ENCODE assay signal across 8 cellular contexts in the genomic region with DNA sequence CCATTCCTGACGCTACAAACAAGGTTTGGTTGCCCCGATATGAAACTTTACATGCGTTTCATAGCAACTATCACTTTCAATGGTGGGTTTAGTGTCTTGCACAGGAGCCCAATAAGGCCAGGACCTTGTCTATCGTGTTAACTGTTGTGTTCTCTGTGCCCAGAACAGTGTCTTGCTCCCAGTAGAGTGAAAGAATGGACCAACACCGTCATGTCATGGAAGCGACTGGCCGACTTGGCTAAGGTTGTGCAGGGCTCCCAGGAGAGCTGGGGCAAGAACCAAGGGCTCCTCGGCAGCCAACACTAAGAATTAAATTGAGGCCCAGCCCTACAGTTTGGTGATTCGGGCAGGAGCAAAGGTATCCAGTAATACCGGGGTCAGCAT. TPM values are rescaled to one million over a fixed set of nuclear protein-coding genes. Genes with fewer than 3 reads are reported as not detected.
DNase-seq lines count a peak whose midpoint lies in the region; ATAC-seq, FAIRE-seq and TF ChIP-seq lines count a peak whose summit lies in the region.

No MANE protein-coding gene starts in this region.

- no peaks in the 10 kb centered on the region for H3K79me2 ChIP-seq in endothelial cell of umbilical vein (ENCODE audit: control insufficient read depth, insufficient read depth, low read length)

- no peaks in the 10 kb centered on the region for H3K9me1 ChIP-seq in endothelial cell of umbilical vein (replicated peaks; ENCODE audit: control insufficient read depth, extremely low read depth, insufficient read depth, low read length)

- H3K27me3 ChIP-seq in Panc1 (ENCODE audit: control insufficient read depth, insufficient read depth, low read length) (no peaks in the 10 kb centered on the region), endothelial cell of umbilical vein (ENCODE audit: control insufficient read depth in 2 of 2, insufficient read depth in 2 of 2, low read length in 2 of 2) (no peaks in the 10 kb centered on the region)

- TF ChIP-seq POLR2A in endothelial cell of umbilical vein (IDR thresholded peaks at IDR 0.05; ENCODE audit: low read depth, low read length), result no peak

- CTCF ChIA-PET in Panc1 (lab: Charles Lee), result no interaction called here
- CTCF ChIA-PET in endothelial cell of umbilical vein (lab: Charles Lee), result interaction anchor here (1.2 to 5.5 kb wide), 5 partner anchors 15 to 146 kb away, joined by 3 to 40 read pairs (median 5); no protein-coding TSS in a partner anchor

- H3K36me3 ChIP-seq in Panc1 (ENCODE audit: control insufficient read depth, insufficient read depth, low read length), result no peaks in the 10 kb centered on the region
- no peaks in the 10 kb centered on the region for H3K36me3 ChIP-seq in endothelial cell of umbilical vein (ENCODE audit: control insufficient read depth in 2 of 2, extremely low read depth in 1 of 2, insufficient read depth in 2 of 2, low read length in 2 of 2)

- H3K36me3 Mint-ChIP-seq in natural killer cell, result no peaks in the 10 kb centered on the region

- H3K4me3 Mint-ChIP-seq in natural killer cell, result peak overlapping the region; percentile 70

- dilution Hi-C loops in endothelial cell of umbilical vein (cut with MboI; ENCODE audit: extremely low pct_ligation_motif_present, low sequenced_read_pairs), result no loop called here

- H3K4me1 Mint-ChIP-seq in natural killer cell, result peaks cover 0 to 5% of the 10 kb centered on the region in 2 donors

- H3K27ac Mint-ChIP-seq in natural killer cell, result no peak overlapping the region

- H3K27me3 Mint-ChIP-seq in natural killer cell (ENCODE audit: low read depth in 2 of 2), result peaks cover 22 to 24% of the 10 kb centered on the region in 2 donors

- in situ Hi-C loops in Panc1 (cut with HindIII; ENCODE audit: low pct_unique_long_range_greater_than_20kb, low sequenced_read_pairs), result no loop called here

- no peak for TF ChIP-seq CTCF in AG09309 (IDR thresholded peaks at IDR 0.05; ENCODE audit: control insufficient read depth, insufficient read depth, low read depth, low read length, missing control alignments)
- no peak for TF ChIP-seq CTCF in Panc1 (IDR thresholded peaks at IDR 0.05)
- TF ChIP-seq CTCF in endothelial cell of umbilical vein (IDR thresholded peaks at IDR 0.05; ENCODE audit: extremely low read depth in 1 of 2, insufficient read depth in 1 of 2, low read depth in 1 of 2, low read length in 2 of 2), result no peak
- no peak for TF ChIP-seq CTCF in natural killer cell (IDR thresholded peaks at IDR 0.05)

- H3K9me3 Mint-ChIP-seq in natural killer cell, result no peaks in the 10 kb centered on the region

- H3K4me3 ChIP-seq in AG09309 (ENCODE audit: control insufficient read depth, low read depth, low read length), result peak overlapping the region; percentile 48
- peak overlapping the region; percentile 48 to 62 for H3K4me3 ChIP-seq in Panc1 (ENCODE audit: low read depth in 2 of 2, low read length in 2 of 2)
- H3K4me3 ChIP-seq in endothelial cell of umbilical vein (replicated peaks in 1 of 3; ENCODE audit: insufficient read depth in 1 of 3, low read depth in 1 of 3, low read length in 3 of 3), result peak overlapping the region in 2 of 3 experiments; percentile 14 to 54

- H4K20me1 ChIP-seq in endothelial cell of umbilical vein (replicated peaks; ENCODE audit: control insufficient read depth, extremely low read depth, insufficient read depth, low read length), result no peaks in the 10 kb centered on the region

- DNase-seq in AG09309 (ENCODE audit: low read depth) (no peak), Panc1 (ENCODE audit: low read depth, low spot score) (no peak), endothelial cell of umbilical vein (ENCODE audit: low read depth, low spot score) (no peak), natural killer cell (no peak), mucosa of gallbladder (ENCODE audit: low spot score) (no peak), 8988T (no peak), NCI-H1930 (lab: John Stamatoyannopoulos, UW) (no peak)

- intact Hi-C loops in Panc1 (cut with micrococcal nuclease; ENCODE audit: unreplicated experiment) (no loop called here), endothelial cell of umbilical vein (cut with micrococcal nuclease) (loop anchor here (1.0 kb wide), 3 partner anchors 16 to 38 kb away; no protein-coding TSS in a partner anchor), natural killer cell (cut with micrococcal nuclease) (no loop called here)

- FAIRE-seq in endothelial cell of umbilical vein (lab: Jason Lieb, UNC), result peak; percentile 4

- H3K9me3 ChIP-seq in Panc1 (ENCODE audit: control insufficient read depth, insufficient read depth, low read depth, low read length) (no peaks in the 10 kb centered on the region), endothelial cell of umbilical vein (replicated peaks; ENCODE audit: control insufficient read depth, insufficient read depth, low read length) (no peaks in the 10 kb centered on the region)

- peak overlapping the region; percentile 82 for H2AFZ ChIP-seq in endothelial cell of umbilical vein (ENCODE audit: low read depth, low read length)

- POLR2A ChIA-PET in Panc1 (lab: Charles Lee), result no interaction called here
- POLR2A ChIA-PET in endothelial cell of umbilical vein (lab: Charles Lee), result interaction anchor here (1.3 to 1.9 kb wide), 2 partner anchors 19 to 129 kb away, joined by 4 to 6 read pairs; no protein-coding TSS in a partner anchor

- ATAC-seq in Panc1 (peak; percentile 57), natural killer cell (peak in 1 of 3 donors; percentile 17), HG03342 (IDR thresholded peaks at IDR 0.05; ENCODE audit: unreplicated experiment) (no peak)

- H3K4me2 ChIP-seq in endothelial cell of umbilical vein (ENCODE audit: insufficient read depth, low read length), result peak overlapping the region; percentile 75

- peak overlapping the region; percentile 66 for H3K9ac ChIP-seq in endothelial cell of umbilical vein (replicated peaks; ENCODE audit: extremely low read depth, insufficient read depth, low read length)

- no TSS peak for BruUV-seq in Panc1 (replicated peaks; lab: Mats Ljungman, UMichigan)
- TSS peak; percentile 84 for BruUV-seq in endothelial cell of umbilical vein (replicated peaks; lab: Mats Ljungman, UMichigan)

- peak overlapping the region; percentile 50; the same call in 1 of the 2 replicates for H3K27ac ChIP-seq in Panc1 (ENCODE audit: low read length)
- H3K27ac ChIP-seq in endothelial cell of umbilical vein (ENCODE audit: insufficient read depth, low read depth, low read length), result peak overlapping the region; percentile 83

- H3K4me1 ChIP-seq in Panc1 (ENCODE audit: control insufficient read depth, insufficient read depth, low read length) (peaks cover 17% of the 10 kb centered on the region), endothelial cell of umbilical vein (ENCODE audit: control insufficient read depth, extremely low read depth, insufficient read depth, low read length) (peaks cover 29% of the 10 kb centered on the region)

TF ChIP-seq in endothelial cell of umbilical vein, 7 proteins besides CTCF, POLR2A, EP300 and RAD21:
- TF ChIP-seq POLR2AphosphoS5 (IDR thresholded peaks at IDR 0.05; ENCODE audit: insufficient read depth, low read depth, low read length), result no peak
- no peak for TF ChIP-seq GATA2 (IDR thresholded peaks at IDR 0.05; ENCODE audit: insufficient read depth, insufficient read length, low read depth, low read length)
- TF ChIP-seq MYC (IDR thresholded peaks at IDR 0.05; ENCODE audit: low read depth, low read length), result no peak
- no peak for TF ChIP-seq JUN (IDR thresholded peaks at IDR 0.05; ENCODE audit: borderline replicate concordance, insufficient read depth, insufficient read length, low read depth)
- no peak for TF ChIP-seq EZH2 (IDR thresholded peaks at IDR 0.05; ENCODE audit: borderline replicate concordance, low read depth, low read length, severe bottlenecking)
- TF ChIP-seq, protein P1, sequence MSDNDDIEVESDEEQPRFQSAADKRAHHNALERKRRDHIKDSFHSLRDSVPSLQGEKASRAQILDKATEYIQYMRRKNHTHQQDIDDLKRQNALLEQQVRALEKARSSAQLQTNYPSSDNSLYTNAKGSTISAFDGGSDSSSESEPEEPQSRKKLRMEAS (IDR thresholded peaks at IDR 0.05; ENCODE audit: insufficient read depth, insufficient read length), result no peak
- no peak for TF ChIP-seq FOS (IDR thresholded peaks at IDR 0.05; ENCODE audit: borderline replicate concordance, insufficient read depth, low read length)
TF ChIP-seq in endothelial cell of umbilical vein: peak in this region for 0.

RNA-seq across cellular contexts. Expression of gene ARHGEF37, which starts 0.5 kb away (rescaled TPM):
- total RNA-seq in Panc1 (2021; ENCODE audit: unreplicated experiment) (3.2 TPM), endothelial cell of umbilical vein (7.0 and 7.1 TPM in 2 replicates), natural killer cell (1 to 10 TPM in 1 of 3 donors, under 1 TPM in 1, not detected in 1; 0.61 to 2.6 TPM), mucosa of gallbladder (32.8 TPM)
- 4.2 TPM for polyA plus RNA-seq in Panc1 (2012; ENCODE audit: insufficient read length)
- polyA plus RNA-seq in endothelial cell of umbilical vein, result 4.4 and 4.9 TPM in 2 replicates
- polyA plus RNA-seq in endothelial cell of umbilical vein (2011; cell fraction: cytosol; rRNA removed), result 3.6 and 4.3 TPM in 2 replicates
- 9.7 and 10.3 TPM in 2 replicates for polyA plus RNA-seq in endothelial cell of umbilical vein (2011; cell fraction: nucleus; rRNA removed)
- 2.7 and 3.2 TPM in 2 replicates for polyA plus RNA-seq in endothelial cell of umbilical vein (2012)
- 7.5 and 7.6 TPM in 2 replicates for polyA minus RNA-seq in endothelial cell of umbilical vein
- not detected for polyA minus RNA-seq in endothelial cell of umbilical vein (2011; cell fraction: cytosol; rRNA and poly(A)+ RNA removed)
- 6.9 and 7.0 TPM in 2 replicates for polyA minus RNA-seq in endothelial cell of umbilical vein (2011; cell fraction: nucleus; rRNA and poly(A)+ RNA removed)

RNA-seq across cellular contexts. Expression of gene CSNK1A1, which starts 29.6 kb away (rescaled TPM):
- total RNA-seq in Panc1 (2021; ENCODE audit: unreplicated experiment) (287 TPM), endothelial cell of umbilical vein (253 and 259 TPM in 2 replicates), natural killer cell (100 to 1,000 TPM; 183 to 209 (median 206) TPM), mucosa of gallbladder (253 TPM)
- polyA plus RNA-seq in Panc1 (2012; ENCODE audit: insufficient read length), result 190 TPM
- 69.7 and 74.1 TPM in 2 replicates for polyA plus RNA-seq in endothelial cell of umbilical vein
- 94.2 and 105 TPM in 2 replicates for polyA plus RNA-seq in endothelial cell of umbilical vein (2011; cell fraction: cytosol; rRNA removed)
- polyA plus RNA-seq in endothelial cell of umbilical vein (2011; cell fraction: nucleus; rRNA removed), result 104 and 117 TPM in 2 replicates
- 128 and 160 TPM in 2 replicates for polyA plus RNA-seq in endothelial cell of umbilical vein (2012)
- 242 and 250 TPM in 2 replicates for polyA minus RNA-seq in endothelial cell of umbilical vein
- 114 TPM for polyA minus RNA-seq in endothelial cell of umbilical vein (2011; cell fraction: cytosol; rRNA and poly(A)+ RNA removed)
- 153 and 171 TPM in 2 replicates for polyA minus RNA-seq in endothelial cell of umbilical vein (2011; cell fraction: nucleus; rRNA and poly(A)+ RNA removed)
